Comparison of ENCODE assay signal across 8 cellular contexts in the genomic region with DNA sequence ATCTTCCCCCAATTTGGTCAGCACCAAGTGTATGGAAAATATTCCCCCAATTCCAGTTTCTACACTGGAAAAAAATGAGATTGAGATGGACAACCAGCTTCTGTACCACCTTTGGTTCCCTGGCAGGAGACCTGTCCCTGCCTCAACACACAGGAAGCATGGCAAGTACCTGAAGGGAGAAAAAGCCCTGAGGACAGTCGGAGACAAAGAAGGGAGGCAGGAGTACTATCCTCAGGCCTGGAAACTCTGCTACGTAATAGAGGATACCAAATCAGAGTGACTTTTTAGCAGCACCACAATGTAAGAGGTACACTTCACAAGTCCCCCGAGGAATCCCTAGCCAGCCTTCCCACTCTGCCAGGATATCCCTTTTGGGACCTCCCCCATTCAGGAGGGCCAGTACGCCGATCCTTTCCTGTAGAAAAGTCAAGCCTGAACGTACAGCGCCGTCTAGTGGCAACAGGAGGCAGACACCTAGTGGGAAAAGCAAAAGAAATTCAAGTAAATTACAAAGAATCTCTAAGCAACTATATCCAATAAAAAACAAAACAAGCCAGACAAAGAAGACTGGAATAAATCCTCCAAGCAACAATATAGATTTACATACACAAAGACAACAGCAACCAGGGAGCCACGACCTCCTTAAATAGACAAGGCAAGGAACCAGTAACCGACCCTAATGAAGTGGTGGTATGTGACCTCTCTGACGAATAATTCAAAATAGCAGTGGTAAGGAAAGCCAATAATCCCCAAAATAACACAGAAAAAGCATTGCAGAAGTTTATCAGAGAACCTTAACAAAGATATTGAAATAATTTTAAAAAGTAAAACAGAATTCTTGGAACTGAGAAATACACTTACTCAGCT.
DNase-seq lines count a peak whose midpoint lies in the region; ATAC-seq and TF ChIP-seq lines count a peak whose summit lies in the region.

No MANE protein-coding gene starts in this region.

- H3K4me1 ChIP-seq in PC-3 (ENCODE audit: insufficient read depth, low read length) = no peaks in the 10 kb centered on the region

- intact Hi-C loops in PC-3 (cut with micrococcal nuclease) = no loop called here

- no peaks in the 10 kb centered on the region for H3K27me3 ChIP-seq in PC-3 (ENCODE audit: low read length)

- no peaks in the 10 kb centered on the region for H3K9me3 ChIP-seq in PC-3 (ENCODE audit: low read length)

- no peaks in the 10 kb centered on the region for H3K9me2 ChIP-seq in PC-3 (replicated peaks; ENCODE audit: low read length)

- no peak overlapping the region for H3K27ac ChIP-seq in PC-3 (ENCODE audit: low read length)

- H3F3A ChIP-seq in PC-3 (ENCODE audit: low read length, unreplicated experiment) = no peaks in the 10 kb centered on the region

- H3K27me3 Mint-ChIP-seq in activated CD4-positive, alpha-beta T cell treated with anti-CD3 and anti-CD28 coated beads, Interleukin-2, amount 10 ng/mL, durations not matched to agents 7 days and 5 days = peaks cover 9% of the 10 kb centered on the region

- H3K4me3 ChIP-seq in PC-3 (ENCODE audit: low read length) = no peak overlapping the region

- POLR2A ChIA-PET in activated CD4-positive, alpha-beta T cell treated with anti-CD3 and anti-CD28 coated beads, Interleukin-2, amount 10 ng/mL, durations not matched to agents 7 days and 5 days (lab: Charles Lee) = no interaction called here
- POLR2A ChIA-PET in PC-3 (lab: Charles Lee; ENCODE audit: unreplicated experiment) = interaction anchor here (0.6 kb wide), 1 partner anchor 61 kb away, joined by 5 read pairs; no protein-coding TSS in a partner anchor

- no peaks in the 10 kb centered on the region for H3K79me2 ChIP-seq in PC-3 (ENCODE audit: low read length)

- CTCF ChIA-PET in activated CD4-positive, alpha-beta T cell treated with anti-CD3 and anti-CD28 coated beads, Interleukin-2, amount 10 ng/mL, durations not matched to agents 7 days and 5 days (lab: Charles Lee) = no interaction called here
- CTCF ChIA-PET in PC-3 (lab: Charles Lee) = interaction anchor here (0.6 kb wide), 2 partner anchors 361 to 1025 kb away, joined by 3 read pairs; no protein-coding TSS in a partner anchor

- H2AFZ ChIP-seq in PC-3 (ENCODE audit: low read length) = peak overlapping the region; percentile 41; the same call in 1 of the 2 replicates

- H3K4me1 Mint-ChIP-seq in activated CD4-positive, alpha-beta T cell treated with anti-CD3 and anti-CD28 coated beads, Interleukin-2, amount 10 ng/mL, durations not matched to agents 7 days and 5 days = no peaks in the 10 kb centered on the region

- no peak overlapping the region for H3K9ac ChIP-seq in PC-3 (ENCODE audit: low read length)

- H3K4me3 Mint-ChIP-seq in activated CD4-positive, alpha-beta T cell treated with anti-CD3 and anti-CD28 coated beads, Interleukin-2, amount 10 ng/mL, durations not matched to agents 7 days and 5 days = no peak overlapping the region

- peak; percentile 99 for TF ChIP-seq CTCF in PC-3 (conservative IDR thresholded peaks at IDR 0.05; ENCODE audit: low read depth, low read length)

- peak; percentile 69 for ATAC-seq in HG02588 (IDR thresholded peaks at IDR 0.05; ENCODE audit: unreplicated experiment)
- ATAC-seq in PC-3 = peak; percentile 62
- no peak for ATAC-seq in stimulated activated naive CD8-positive, alpha-beta T cell treated with anti-CD3 and anti-CD28 coated beads, Interleukin-15, Interleukin-2, amounts not matched to agents 100 U/mL and 50 U/mL, for 24 hours

- no TSS peak for BruUV-seq in PC-3 (replicated peaks; lab: Mats Ljungman, UMichigan)

- H3K27ac Mint-ChIP-seq in activated CD4-positive, alpha-beta T cell treated with anti-CD3 and anti-CD28 coated beads, Interleukin-2, amount 10 ng/mL, durations not matched to agents 7 days and 5 days = no peak overlapping the region

- no peaks in the 10 kb centered on the region for H3K36me3 ChIP-seq in PC-3 (ENCODE audit: low read depth, low read length)

- no peaks in the 10 kb centered on the region for H3K9me3 Mint-ChIP-seq in activated CD4-positive, alpha-beta T cell treated with anti-CD3 and anti-CD28 coated beads, Interleukin-2, amount 10 ng/mL, durations not matched to agents 7 days and 5 days

- H3K36me3 Mint-ChIP-seq in activated CD4-positive, alpha-beta T cell treated with anti-CD3 and anti-CD28 coated beads, Interleukin-2, amount 10 ng/mL, durations not matched to agents 7 days and 5 days (ENCODE audit: low read depth) = no peaks in the 10 kb centered on the region

- no peaks in the 10 kb centered on the region for H4K20me1 ChIP-seq in PC-3 (ENCODE audit: low read length)

- DNase-seq in activated CD4-positive, alpha-beta T cell treated with anti-CD3 and anti-CD28 coated beads, Interleukin-2, amount 10 ng/mL, durations not matched to agents 7 days and 5 days = peak; percentile 7
- no peak for DNase-seq in activated CD4-positive, alpha-beta T cell treated with anti-CD3 and anti-CD28 coated beads for 4 hours
- DNase-seq in PC-3 (peak; percentile 71), fibroblast of peridontal ligament (ENCODE audit: extremely low read depth) (peak; percentile 10), activated gamma-delta T cell treated with Interleukin-2 at 50 U/mL for 16 hours (no peak), inferior parietal cortex (ENCODE audit: extremely low spot score) (no peak)
- DNase-seq in stimulated activated naive CD8-positive, alpha-beta T cell treated with anti-CD3 and anti-CD28 coated beads, Interleukin-15, Interleukin-2, amounts not matched to agents 100 U/mL and 50 U/mL, for 24 hours = peak; percentile 20

- no peak overlapping the region for H3K4me2 ChIP-seq in PC-3 (ENCODE audit: low read length)

Comparison
In these comparisons a context has a peak if more than half of its experiments do, and no peak if none do; other contexts are left out.
1. DNase-seq: peak in activated CD4-positive, alpha-beta T cell treated with anti-CD3 and anti-CD28 coated beads, Interleukin-2, amount 10 ng/mL, durations not matched to agents 7 days and 5 days (single experiment), PC-3 (single experiment), fibroblast of peridontal ligament (single experiment) and stimulated activated naive CD8-positive, alpha-beta T cell treated with anti-CD3 and anti-CD28 coated beads, Interleukin-15, Interleukin-2, amounts not matched to agents 100 U/mL and 50 U/mL, for 24 hours (single experiment); none in activated CD4-positive, alpha-beta T cell treated with anti-CD3 and anti-CD28 coated beads for 4 hours (0 of 2), activated gamma-delta T cell treated with Interleukin-2 at 50 U/mL for 16 hours (single experiment) and inferior parietal cortex (single experiment).